In genomic region chr10:35562427-35562826, GRCh38 we compare ENCODE assay signal across 26 cellular contexts. TPM values are rescaled to one million over a fixed set of nuclear protein-coding genes. Genes with fewer than 3 reads are reported as not detected.
"Had no signal": no experiment of that assay in that cellular context is flagged by ENCODE, and none has a peak within 500 bp of the region (broad histone marks: within the 10 kb centered on the region; RNA-seq: fewer than 3 reads in every experiment).

No MANE protein-coding gene starts in this region.

- H3K4me3 Mint-ChIP-seq: immature natural killer cell; naive thymus-derived CD8-positive, alpha-beta T cell; neural crest cell; stimulated activated effector memory CD8-positive, alpha-beta T cell treated with anti-CD3 and anti-CD28 coated beads, Interleukin-12 subunit alpha, Interleukin-12 subunit beta, amount 100 ng/mL, for 72 hours had no signal

- H3K27me3 ChIP-seq: esophagus squamous epithelium, gastroesophageal sphincter, ovary, transverse colon had no signal

- H3K4me2 ChIP-seq: smooth muscle cell had no signal

- H3K27me3 Mint-ChIP-seq: naive thymus-derived CD8-positive, alpha-beta T cell had no signal

- H3K27ac ChIP-seq: epithelial cell of prostate, esophagus squamous epithelium, gastroesophageal sphincter, ovary, thoracic aorta, transverse colon had no signal

- H3K36me3 ChIP-seq: ovary, thoracic aorta had no signal

- H3K27ac Mint-ChIP-seq: stimulated activated effector memory CD8-positive, alpha-beta T cell treated with anti-CD3 and anti-CD28 coated beads, Interleukin-12 subunit alpha, Interleukin-12 subunit beta, amount 100 ng/mL, for 72 hours had no signal

- H3K9me3 ChIP-seq: esophagus squamous epithelium, gastroesophageal sphincter, mucosa of descending colon, ovary, thoracic aorta, transverse colon had no signal

- H3K9me3 Mint-ChIP-seq: immature natural killer cell; naive thymus-derived CD8-positive, alpha-beta T cell; neural crest cell; stimulated activated effector memory CD8-positive, alpha-beta T cell treated with anti-CD3 and anti-CD28 coated beads, Interleukin-12 subunit alpha, Interleukin-12 subunit beta, amount 100 ng/mL, for 72 hours had no signal

- FAIRE-seq: endometrium, kidney had no signal

- ATAC-seq: gastroesophageal sphincter; left colon; mucosa of descending colon; naive thymus-derived CD8-positive, alpha-beta T cell; stimulated activated effector memory CD8-positive, alpha-beta T cell treated with anti-CD3 and anti-CD28 coated beads, Interleukin-12 subunit alpha, Interleukin-12 subunit beta, amount 100 ng/mL, for 72 hours; stimulated activated naive CD8-positive, alpha-beta T cell treated with anti-CD3 and anti-CD28 coated beads, Interleukin-15, Interleukin-2, amounts not matched to agents 100 U/mL and 50 U/mL, for 24 hours had no signal

- DNase-seq: cortex of kidney; effector memory CD4-positive, alpha-beta T cell; esophagus squamous epithelium; immature natural killer cell; kidney; left colon; mammary epithelial cell; mucosa of descending colon; naive thymus-derived CD8-positive, alpha-beta T cell; ovary; stimulated activated CD4-positive, alpha-beta T cell treated with anti-CD3 and anti-CD28 coated beads, Interleukin-2, amount 100 ng/mL, for 48 hours; stimulated activated CD8-positive, alpha-beta memory T cell treated with anti-CD3 and anti-CD28 coated beads, Interleukin-4, amount 100 ng/mL, for 48 hours; stimulated activated naive CD8-positive, alpha-beta T cell treated with anti-CD3 and anti-CD28 coated beads, Interleukin-15, Interleukin-2, amounts not matched to agents 100 U/mL and 50 U/mL, for 24 hours; transverse colon had no signal

- H3K4me3 ChIP-seq: esophagus squamous epithelium, gastroesophageal sphincter, mucosa of descending colon, ovary, smooth muscle cell, thoracic aorta, transverse colon had no signal

RNA-seq across cellular contexts. Expression of gene GJD4, which starts 42.7 kb away (rescaled TPM):
- total RNA-seq: chondrocyte; esophagus squamous epithelium; gastroesophageal sphincter; kidney; left colon; liver; mammary epithelial cell; mucosa of descending colon; naive thymus-derived CD8-positive, alpha-beta T cell; neural crest cell; ovary; posterior vena cava; right cardiac atrium; smooth muscle cell; thoracic aorta; transverse colon; ureter had no signal
- polyA plus RNA-seq: immature natural killer cell; liver; mammary epithelial cell; naive thymus-derived CD8-positive, alpha-beta T cell; ovary; right cardiac atrium; smooth muscle cell had no signal
